In the genomic region with DNA sequence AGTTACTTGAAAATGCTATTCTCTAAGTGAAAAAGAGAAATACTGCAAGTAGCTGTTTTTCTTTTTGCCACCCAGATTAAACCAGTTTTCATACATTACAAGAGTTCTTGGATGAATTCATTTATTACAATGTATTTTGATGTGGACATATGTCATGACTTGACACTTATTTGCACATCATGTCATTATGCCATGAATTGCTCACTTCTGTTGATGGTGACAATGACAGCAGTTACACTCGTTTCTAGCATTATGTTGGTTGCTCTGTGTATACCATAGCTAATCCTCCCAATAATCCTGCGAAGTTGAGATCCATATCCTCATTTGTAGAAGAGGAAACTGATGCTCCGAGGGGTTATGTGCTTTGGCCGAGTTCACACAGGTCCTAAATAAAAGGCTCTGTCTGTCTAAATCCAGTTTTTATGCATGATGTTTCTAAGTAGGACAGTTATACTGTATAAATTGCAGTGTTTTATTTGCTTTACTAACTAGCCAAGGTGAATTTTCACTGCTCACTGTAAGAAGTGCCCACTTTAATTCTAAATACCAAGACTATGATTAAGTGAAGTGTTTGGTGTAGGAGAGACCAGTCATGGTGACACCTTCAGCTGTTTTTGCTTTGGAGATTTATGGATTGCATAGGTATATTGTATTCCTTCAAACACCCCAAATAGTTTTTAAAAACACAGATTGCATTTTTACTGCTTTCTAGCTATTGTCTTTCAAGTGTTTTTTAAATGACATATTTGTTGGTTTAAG, we compare ENCODE assay signal across 13 cellular contexts. TPM values are rescaled to one million over a fixed set of nuclear protein-coding genes. Genes with fewer than 3 reads are reported as not detected.
DNase-seq lines count a peak whose midpoint lies in the region; ATAC-seq, FAIRE-seq and TF ChIP-seq lines count a peak whose summit lies in the region.
"Had no signal": no experiment of that assay in that cellular context is flagged by ENCODE, and none has a peak within 500 bp of the region (broad histone marks: within the 10 kb centered on the region; RNA-seq: fewer than 3 reads in every experiment).

No MANE protein-coding gene starts in this region.

- peaks cover 41% of the 10 kb centered on the region for H3K36me3 Mint-ChIP-seq in CD4-positive, alpha-beta T cell (ENCODE audit: low read depth)
- H3K36me3 Mint-ChIP-seq in neural crest cell (ENCODE audit: low read depth) (peaks cover 3% of the 10 kb centered on the region), WTC11 (no peaks in the 10 kb centered on the region)

- H3K9ac ChIP-seq in GM12878 (ENCODE audit: control insufficient read depth, insufficient read depth, low read length): no peak overlapping the region

- in situ Hi-C loops in GM12878 (cut with MboI): no loop called here

- H3K27ac Mint-ChIP-seq in CD4-positive, alpha-beta T cell: peak overlapping the region; percentile 43
- H3K27ac Mint-ChIP-seq in neural crest cell (ENCODE audit: unreplicated experiment): no peak overlapping the region
- H3K27ac Mint-ChIP-seq in WTC11: no peak overlapping the region
- H3K27ac Mint-ChIP-seq: activated naive CD4-positive, alpha-beta T cell treated with anti-CD3 and anti-CD28 coated beads, Interleukin-2, amount 10 ng/mL, durations not matched to agents 7 days and 5 days; stimulated activated naive CD8-positive, alpha-beta T cell treated with anti-CD3 and anti-CD28 coated beads, Interleukin-15, Interleukin-2, amounts not matched to agents 100 ng/mL and 50 ng/mL, for 24 hours had no signal

- no peak for TF ChIP-seq RAD21 in GM12878 (IDR thresholded peaks at IDR 0.05; ENCODE audit: insufficient read depth, low read depth, low read length)

- TF ChIP-seq POLR2A in GM12878 (IDR thresholded peaks at IDR 0.05; ENCODE audit: low read depth, low read length) (no peak), esophagus squamous epithelium (IDR thresholded peaks at IDR 0.05) (no peak)

- BruUV-seq in GM12878 (replicated peaks; lab: Mats Ljungman, UMichigan): no TSS peak

- H3K4me1 Mint-ChIP-seq in CD4-positive, alpha-beta T cell (ENCODE audit: low read depth): peaks cover 96% of the 10 kb centered on the region
- H3K4me1 Mint-ChIP-seq in neural crest cell (peaks cover 50% of the 10 kb centered on the region), WTC11 (peaks cover 45% of the 10 kb centered on the region)

- H3K27ac ChIP-seq in CD4-positive, alpha-beta T cell (ENCODE audit: low read depth, low read length): no peak overlapping the region
- H3K27ac ChIP-seq in GM12878 (ENCODE audit: control insufficient read depth, insufficient read depth) (no peak overlapping the region), esophagus squamous epithelium (peak overlapping the region in 2 of 4 donors; percentile 57 to 81)
- H3K27ac ChIP-seq: RWPE1 had no signal

- no peak overlapping the region for H2AFZ ChIP-seq in GM12878 (ENCODE audit: control insufficient read depth, low read depth, low read length)

- RAD21 ChIA-PET in GM12878 (lab: Charles Lee; ENCODE audit: unreplicated experiment): interaction anchor here (0.6 to 2.6 kb wide), 11 partner anchors 9 to 220 kb away, joined by 3 to 10 read pairs (median 3); no protein-coding TSS in a partner anchor

- CTCF ChIA-PET in CD4-positive, alpha-beta T cell (lab: Charles Lee): interaction anchor here (0.6 to 1.7 kb wide), 3 partner anchors 12 to 54 kb away, joined by 3 to 7 read pairs (median 5); no protein-coding TSS in a partner anchor
- CTCF ChIA-PET in HEK293T (lab: Yijun Ruan, JAX) (interaction anchor here (0.6 to 1.0 kb wide), 3 partner anchors 26 to 1188 kb away, joined by 3 to 5 read pairs (median 3); no protein-coding TSS in a partner anchor), GM12878 (lab: Yijun Ruan, JAX) (interaction anchor here (0.6 to 4.2 kb wide), 14 partner anchors 9 to 201 kb away, joined by 3 to 36 read pairs (median 3); no protein-coding TSS in a partner anchor), WTC11 (lab: Charles Lee) (interaction anchor here (0.9 to 1.4 kb wide), 2 partner anchors 72 to 160 kb away, joined by 3 to 8 read pairs; no protein-coding TSS in a partner anchor)

- ATAC-seq in CD4-positive, alpha-beta T cell (ENCODE audit: poor library complexity): no peak
- ATAC-seq in GM12878: no peak; the same call in 2 of the 3 replicates
- ATAC-seq in WTC11: no peak
- ATAC-seq in HG03175 (IDR thresholded peaks at IDR 0.05; ENCODE audit: unreplicated experiment): no peak

- DNase-seq in CD4-positive, alpha-beta T cell: no peak
- DNase-seq in HEK293T (ENCODE audit: extremely low spot score): no peak
- DNase-seq in GM12878 (ENCODE audit: low read depth, low spot score): no peak
- DNase-seq in neural crest cell (ENCODE audit: low read depth, low spot score): no peak
- no peak for DNase-seq in WTC11 (ENCODE audit: low spot score)
- DNase-seq in DMS53 (lab: John Stamatoyannopoulos, UW): no peak
- no peak for DNase-seq in esophagus squamous epithelium (lab: John Stamatoyannopoulos, UW)
- DNase-seq: activated naive CD4-positive, alpha-beta T cell treated with anti-CD3 and anti-CD28 coated beads, Interleukin-2, amount 10 ng/mL, durations not matched to agents 7 days and 5 days; effector CD4-positive, alpha-beta T cell; NCI-H2029 had no signal

- H3K4me2 ChIP-seq in GM12878 (ENCODE audit: control insufficient read depth, insufficient read depth): peak overlapping the region; percentile 14; the same call in 1 of the 2 replicates

- SMC1A ChIA-PET in GM12878 (lab: Charles Lee; ENCODE audit: uncharacterized antibody, unreplicated experiment): interaction anchor here (0.9 to 3.3 kb wide), 17 partner anchors 9 to 77 kb away, joined by 3 to 20 read pairs (median 5); no protein-coding TSS in a partner anchor

- no peak for FAIRE-seq in GM12878 (lab: Jason Lieb, UNC)

- intact Hi-C loops in CD4-positive, alpha-beta T cell (cut with DNase I, micrococcal nuclease): no loop called here
- intact Hi-C loops in GM12878 (cut with micrococcal nuclease; ENCODE audit: unreplicated experiment): no loop called here
- intact Hi-C loops in esophagus squamous epithelium (cut with DNase I): no loop called here

- H3K9me3 Mint-ChIP-seq in CD4-positive, alpha-beta T cell: no peaks in the 10 kb centered on the region
- H3K9me3 Mint-ChIP-seq in neural crest cell (no peaks in the 10 kb centered on the region), WTC11 (no peaks in the 10 kb centered on the region)
- H3K9me3 Mint-ChIP-seq: activated naive CD4-positive, alpha-beta T cell treated with anti-CD3 and anti-CD28 coated beads, Interleukin-2, amount 10 ng/mL, durations not matched to agents 7 days and 5 days; stimulated activated naive CD8-positive, alpha-beta T cell treated with anti-CD3 and anti-CD28 coated beads, Interleukin-15, Interleukin-2, amounts not matched to agents 100 ng/mL and 50 ng/mL, for 24 hours had no signal

- no peaks in the 10 kb centered on the region for H3K27me3 Mint-ChIP-seq in CD4-positive, alpha-beta T cell
- H3K27me3 Mint-ChIP-seq in neural crest cell (ENCODE audit: low read depth): no peaks in the 10 kb centered on the region
- no peaks in the 10 kb centered on the region for H3K27me3 Mint-ChIP-seq in WTC11 (ENCODE audit: low read depth)
- H3K27me3 Mint-ChIP-seq: activated naive CD4-positive, alpha-beta T cell treated with anti-CD3 and anti-CD28 coated beads, Interleukin-2, amount 10 ng/mL, durations not matched to agents 7 days and 5 days; stimulated activated naive CD8-positive, alpha-beta T cell treated with anti-CD3 and anti-CD28 coated beads, Interleukin-15, Interleukin-2, amounts not matched to agents 100 ng/mL and 50 ng/mL, for 24 hours had no signal

- peak overlapping the region; percentile 61 for H3K4me3 Mint-ChIP-seq in CD4-positive, alpha-beta T cell
- H3K4me3 Mint-ChIP-seq in neural crest cell (peak overlapping the region; percentile 49), WTC11 (no peak overlapping the region)
- H3K4me3 Mint-ChIP-seq: activated naive CD4-positive, alpha-beta T cell treated with anti-CD3 and anti-CD28 coated beads, Interleukin-2, amount 10 ng/mL, durations not matched to agents 7 days and 5 days; stimulated activated naive CD8-positive, alpha-beta T cell treated with anti-CD3 and anti-CD28 coated beads, Interleukin-15, Interleukin-2, amounts not matched to agents 100 ng/mL and 50 ng/mL, for 24 hours had no signal

- peaks cover 97% of the 10 kb centered on the region for H3K79me2 ChIP-seq in GM12878 (ENCODE audit: control insufficient read depth, insufficient read depth, low read length)

- H3K27me3 ChIP-seq in CD4-positive, alpha-beta T cell (ENCODE audit: control insufficient read depth, insufficient read depth, low read length): no peaks in the 10 kb centered on the region
- no peaks in the 10 kb centered on the region for H3K27me3 ChIP-seq in GM12878 (replicated peaks in 1 of 2; ENCODE audit: control insufficient read depth in 2 of 2, insufficient read depth in 2 of 2, low read length in 1 of 2)
- no peaks in the 10 kb centered on the region for H3K27me3 ChIP-seq in esophagus squamous epithelium

- peak overlapping the region; percentile 31; the same call in 1 of the 2 replicates for H3K4me3 ChIP-seq in GM12878
- no peak overlapping the region for H3K4me3 ChIP-seq in esophagus squamous epithelium

- TF ChIP-seq EP300 in GM12878 (IDR thresholded peaks at IDR 0.05; ENCODE audit: borderline replicate concordance in 1 of 2, control insufficient read depth in 1 of 2, low read depth in 2 of 2, low read length in 2 of 2): no peak

- H3K9me3 ChIP-seq in CD4-positive, alpha-beta T cell (ENCODE audit: control insufficient read depth, low read length): no peaks in the 10 kb centered on the region
- H3K9me3 ChIP-seq in GM12878 (replicated peaks; ENCODE audit: control insufficient read depth, insufficient read depth, low read length): no peaks in the 10 kb centered on the region
- H3K9me3 ChIP-seq in esophagus squamous epithelium: no peaks in the 10 kb centered on the region

- peaks cover 6 to 10% of the 10 kb centered on the region in 2 experiments; a peak in 3 of 4 replicates for H3K36me3 ChIP-seq in GM12878 (ENCODE audit: control insufficient read depth in 2 of 2, insufficient read depth in 2 of 2, low read length in 1 of 2)
- peaks cover 0 to 12% (median 0%) of the 10 kb centered on the region in 3 donors for H3K36me3 ChIP-seq in esophagus squamous epithelium

- H4K20me1 ChIP-seq in GM12878 (ENCODE audit: control insufficient read depth, insufficient read depth): peaks cover 3% of the 10 kb centered on the region; the same call in 1 of the 2 replicates

- peaks cover 26% of the 10 kb centered on the region for H3K4me1 ChIP-seq in GM12878 (ENCODE audit: control insufficient read depth, insufficient read depth, low read length)
- peaks cover 41 to 100% (median 67%) of the 10 kb centered on the region in 3 donors for H3K4me1 ChIP-seq in esophagus squamous epithelium

- POLR2A ChIA-PET in CD4-positive, alpha-beta T cell (lab: Charles Lee): interaction anchor here (0.7 to 2.4 kb wide), 5 partner anchors 8 to 56 kb away, joined by 3 to 9 read pairs (median 3); no protein-coding TSS in a partner anchor
- POLR2A ChIA-PET in HEK293T (lab: Yijun Ruan, JAX) (interaction anchor here (1.7 kb wide), 1 partner anchor 8 kb away, joined by 10 read pairs; no protein-coding TSS in a partner anchor), GM12878 (lab: Charles Lee) (interaction anchor here (0.6 to 2.1 kb wide), 8 partner anchors 8 to 1932 kb away, joined by 3 to 12 read pairs (median 6); no protein-coding TSS in a partner anchor), WTC11 (lab: Charles Lee) (interaction anchor here (0.6 to 1.2 kb wide), 2 partner anchors 8 to 22 kb away, joined by 5 to 7 read pairs; no protein-coding TSS in a partner anchor)

- WGBS in GM12878 (ENCODE audit: insufficient coverage, insufficient replicate concordance, low lambda C conversion rate, missing lambda C conversion rate): 71% methylated on average over 4 of the region's 4 CpGs
- WGBS in esophagus squamous epithelium, 2 donors: 33 to 49% methylated on average over 4 of the region's 4 CpGs

- no peak for TF ChIP-seq CTCF in CD4-positive, alpha-beta T cell (IDR thresholded peaks at IDR 0.05)
- no peak for TF ChIP-seq CTCF in GM12878 (IDR thresholded peaks at IDR 0.05 in 2 of 3, conservative IDR thresholded peaks at IDR 0.05 in 1 of 3; ENCODE audit: control insufficient read depth in 2 of 3, extremely low read depth in 1 of 3, insufficient read depth in 1 of 3, low read depth in 3 of 3, low read length in 3 of 3)
- TF ChIP-seq CTCF in neural crest cell (conservative IDR thresholded peaks at IDR 0.05): no peak
- no peak for TF ChIP-seq CTCF in WTC11 (IDR thresholded peaks at IDR 0.05)
- no peak for TF ChIP-seq CTCF in esophagus squamous epithelium (IDR thresholded peaks at IDR 0.05)

RNA-seq across cellular contexts. Expression of a gene that starts 56.7 kb away (rescaled TPM):
- 100 to 1,000 TPM; 136 to 140 TPM for total RNA-seq in CD4-positive, alpha-beta T cell
- total RNA-seq in GM12878 (2013; cell fraction: nucleolus; rRNA removed): 168 and 185 TPM in 2 replicates
- 13.1 and 14.2 TPM in 2 replicates for total RNA-seq in GM12878 (2014; rRNA removed)
- 21.7 and 24.3 TPM in 2 replicates for total RNA-seq in GM12878 (2014; rRNA removed; fragmentation: Illumina TruSeq; extraction: Trizol)
- 45.1 and 56.5 TPM in 2 replicates for total RNA-seq in GM12878 (2021)
- polyA plus RNA-seq in GM12878 (2011; ENCODE audit: low read depth): 22.8 TPM
- polyA plus RNA-seq in GM12878 (2011; rRNA removed): 26.1 and 26.3 TPM in 2 replicates
- polyA plus RNA-seq in GM12878 (2011; cell fraction: cytosol; rRNA removed): 15.5 and 17.1 TPM in 2 replicates
- 30.2 and 33.6 TPM in 2 replicates for polyA plus RNA-seq in GM12878 (2011; cell fraction: nucleus; rRNA removed)
- polyA plus RNA-seq in GM12878 (2012): 29.8 and 30.5 TPM in 2 replicates
- polyA plus RNA-seq in GM12878 (2014; fragmentation: Illumina TruSeq; extraction: Trizol): 36.1 and 40.1 TPM in 2 replicates
- 1 to 10 TPM; 8.4 to 8.6 TPM for polyA plus RNA-seq in GM12878 (2014; fragmentation: Nextera tagmentation; extraction: Ambion mirVana)
- 25.8 and 30.8 TPM in 2 replicates for polyA plus RNA-seq in GM12878 (2014; rRNA removed)
- 10 to 100 TPM; 19.0 to 25.2 TPM for polyA plus RNA-seq in GM12878 (2016; fragmentation: Nextera tagmentation; extraction: Ambion mirVana)
- polyA minus RNA-seq in GM12878 (2011; rRNA and poly(A)+ RNA removed): 30.3 and 31.2 TPM in 2 replicates
- 18.5 and 19.5 TPM in 2 replicates for polyA minus RNA-seq in GM12878 (2011; cell fraction: cytosol; rRNA and poly(A)+ RNA removed)
- polyA minus RNA-seq in GM12878 (2011; cell fraction: nucleus; rRNA and poly(A)+ RNA removed): 22.7 and 56.5 TPM in 2 replicates
- 52.4 and 55.2 TPM in 2 replicates for total RNA-seq in neural crest cell
- 19.5 to 27.2 TPM (median 25.0 TPM) in 3 replicates for total RNA-seq in WTC11 (2021)
- 10 to 100 TPM; 19.2 to 37.4 (median 26.2) TPM for total RNA-seq in esophagus squamous epithelium
